ENCODE assay signal across 16 cellular contexts in the genomic region with DNA sequence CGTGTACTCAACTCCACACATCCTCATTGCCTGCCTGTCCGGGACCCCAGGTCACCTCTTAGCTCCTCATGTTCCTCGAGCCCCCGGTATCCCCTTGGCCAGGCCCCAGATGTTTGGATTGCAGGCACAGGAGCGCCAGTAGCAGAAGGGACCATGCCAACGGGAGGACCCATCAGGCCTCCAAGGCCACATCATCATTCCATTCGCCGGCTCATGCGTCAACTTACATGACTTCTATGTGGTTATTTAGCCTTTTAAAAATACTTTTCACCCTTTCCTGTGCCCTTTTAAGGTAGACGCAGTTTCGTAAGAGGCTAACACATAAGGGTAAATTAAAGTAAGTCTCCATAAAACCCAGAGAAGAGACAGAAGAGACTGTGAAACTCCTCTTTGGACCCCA.
DNase-seq lines count a peak whose midpoint lies in the region; TF ChIP-seq lines count a peak whose summit lies in the region.
"Had no signal": no experiment of that assay in that cellular context is flagged by ENCODE, and none has a peak within 500 bp of the region (broad histone marks: within the 10 kb centered on the region; RNA-seq: fewer than 3 reads in every experiment).

No MANE protein-coding gene starts in this region.

- DNase-seq in AG10803 (ENCODE audit: low read depth) (peak; percentile 43), adipocyte (ENCODE audit: low read depth) (no peak), NCI-H82 (lab: John Stamatoyannopoulos, UW) (no peak), AG08395 (ENCODE audit: low spot score) (no peak), inferior parietal cortex (ENCODE audit: extremely low spot score) (no peak)
- DNase-seq: ACHN, DMS79, Kasumi-1, MG63, NCI-H1048, NCI-H1436 treated with DMSO at 0.1 percent for 48 hours, NCI-H2029, NCI-H345, NCI-H524 treated with DMSO at 0.1 percent for 48 hours had no signal

- TF ChIP-seq CTCF in AG10803 (conservative IDR thresholded peaks at IDR 0.05; ENCODE audit: low read length) (no peak), neural cell (IDR thresholded peaks at IDR 0.05; ENCODE audit: poor library complexity, severe bottlenecking) (no peak)

- H3K27ac ChIP-seq in neural cell (ENCODE audit: low read length) (peak overlapping the region; percentile 42), skin epidermis (peak overlapping the region in 13 of 21 experiments; percentile 5 to 72 (median 45))

- no peak overlapping the region for H3K4me3 ChIP-seq in AG10803 (ENCODE audit: low read length)
- H3K4me3 ChIP-seq in adipocyte (ENCODE audit: low read length), result peak overlapping the region; percentile 61
- H3K4me3 ChIP-seq in neural cell (ENCODE audit: low read length), result no peak overlapping the region
- no peak overlapping the region for H3K4me3 ChIP-seq in skin epidermis
- H3K4me3 ChIP-seq: MG63 had no signal

- no peak overlapping the region for H2AFZ ChIP-seq in neural cell (ENCODE audit: low read depth, low read length)

- H3K9me2 ChIP-seq in neural cell (ENCODE audit: insufficient read depth, low read length), result no peaks in the 10 kb centered on the region

- no peaks in the 10 kb centered on the region for H4K20me1 ChIP-seq in neural cell (ENCODE audit: insufficient read depth)

- H3K9ac ChIP-seq in adipocyte (ENCODE audit: low read length) (peak overlapping the region; percentile 61), neural cell (ENCODE audit: low read length) (no peak overlapping the region)

- H3K79me2 ChIP-seq in neural cell (replicated peaks; ENCODE audit: insufficient read depth, low read length), result no peaks in the 10 kb centered on the region

- H3K36me3 ChIP-seq in adipocyte (ENCODE audit: control insufficient read depth, insufficient read depth, low read length, severe bottlenecking) (no peaks in the 10 kb centered on the region), neural cell (ENCODE audit: insufficient read depth, low read length) (no peaks in the 10 kb centered on the region)
- H3K36me3 ChIP-seq: MG63 had no signal

- no peaks in the 10 kb centered on the region for H3F3A ChIP-seq in neural cell (ENCODE audit: insufficient read depth, low read length, poor library complexity, severe bottlenecking)

- H3K4me1 ChIP-seq in adipocyte (ENCODE audit: control insufficient read depth, insufficient read depth, low read length), result peaks cover 18% of the 10 kb centered on the region

- H3K27me3 ChIP-seq in adipocyte (replicated peaks; ENCODE audit: control insufficient read depth, insufficient read depth, low read length) (no peaks in the 10 kb centered on the region), neural cell (ENCODE audit: insufficient read depth, low read depth, low read length) (no peaks in the 10 kb centered on the region)
- H3K27me3 ChIP-seq: MG63 had no signal

- no peak for TF ChIP-seq EP300 in neural cell (conservative IDR thresholded peaks at IDR 0.05; ENCODE audit: poor library complexity, severe bottlenecking)

- TF ChIP-seq RAD21 in neural cell (conservative IDR thresholded peaks at IDR 0.05), result no peak

- no peak overlapping the region for H3K4me2 ChIP-seq in neural cell (ENCODE audit: low read length)

- H3K9me3 ChIP-seq in adipocyte (ENCODE audit: control insufficient read depth, low read length) (no peaks in the 10 kb centered on the region), neural cell (ENCODE audit: low read length) (no peaks in the 10 kb centered on the region)
- H3K9me3 ChIP-seq: MG63 had no signal

TF ChIP-seq in neural cell, 6 proteins besides CTCF, POLR2A, EP300 and RAD21:
- no peak for TF ChIP-seq TAF1 (IDR thresholded peaks at IDR 0.05; ENCODE audit: low read depth)
- TF ChIP-seq SMC3 (conservative IDR thresholded peaks at IDR 0.05; ENCODE audit: poor library complexity), result no peak
- TF ChIP-seq MXI1 (conservative IDR thresholded peaks at IDR 0.05; ENCODE audit: poor library complexity, severe bottlenecking), result no peak
- TF ChIP-seq, protein P1, sequence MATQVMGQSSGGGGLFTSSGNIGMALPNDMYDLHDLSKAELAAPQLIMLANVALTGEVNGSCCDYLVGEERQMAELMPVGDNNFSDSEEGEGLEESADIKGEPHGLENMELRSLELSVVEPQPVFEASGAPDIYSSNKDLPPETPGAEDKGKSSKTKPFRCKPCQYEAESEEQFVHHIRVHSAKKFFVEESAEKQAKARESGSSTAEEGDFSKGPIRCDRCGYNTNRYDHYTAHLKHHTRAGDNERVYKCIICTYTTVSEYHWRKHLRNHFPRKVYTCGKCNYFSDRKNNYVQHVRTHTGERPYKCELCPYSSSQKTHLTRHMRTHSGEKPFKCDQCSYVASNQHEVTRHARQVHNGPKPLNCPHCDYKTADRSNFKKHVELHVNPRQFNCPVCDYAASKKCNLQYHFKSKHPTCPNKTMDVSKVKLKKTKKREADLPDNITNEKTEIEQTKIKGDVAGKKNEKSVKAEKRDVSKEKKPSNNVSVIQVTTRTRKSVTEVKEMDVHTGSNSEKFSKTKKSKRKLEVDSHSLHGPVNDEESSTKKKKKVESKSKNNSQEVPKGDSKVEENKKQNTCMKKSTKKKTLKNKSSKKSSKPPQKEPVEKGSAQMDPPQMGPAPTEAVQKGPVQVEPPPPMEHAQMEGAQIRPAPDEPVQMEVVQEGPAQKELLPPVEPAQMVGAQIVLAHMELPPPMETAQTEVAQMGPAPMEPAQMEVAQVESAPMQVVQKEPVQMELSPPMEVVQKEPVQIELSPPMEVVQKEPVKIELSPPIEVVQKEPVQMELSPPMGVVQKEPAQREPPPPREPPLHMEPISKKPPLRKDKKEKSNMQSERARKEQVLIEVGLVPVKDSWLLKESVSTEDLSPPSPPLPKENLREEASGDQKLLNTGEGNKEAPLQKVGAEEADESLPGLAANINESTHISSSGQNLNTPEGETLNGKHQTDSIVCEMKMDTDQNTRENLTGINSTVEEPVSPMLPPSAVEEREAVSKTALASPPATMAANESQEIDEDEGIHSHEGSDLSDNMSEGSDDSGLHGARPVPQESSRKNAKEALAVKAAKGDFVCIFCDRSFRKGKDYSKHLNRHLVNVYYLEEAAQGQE (IDR thresholded peaks at IDR 0.05; ENCODE audit: borderline replicate concordance), result no peak
- no peak for TF ChIP-seq POLR2AphosphoS5 (IDR thresholded peaks at IDR 0.05)
- TF ChIP-seq EZH2 (IDR thresholded peaks at IDR 0.05; ENCODE audit: borderline replicate concordance, insufficient read depth, low read length, poor library complexity, severe bottlenecking), result no peak
